Comparison of ENCODE assay signal across 15 cellular contexts in the genomic region with DNA sequence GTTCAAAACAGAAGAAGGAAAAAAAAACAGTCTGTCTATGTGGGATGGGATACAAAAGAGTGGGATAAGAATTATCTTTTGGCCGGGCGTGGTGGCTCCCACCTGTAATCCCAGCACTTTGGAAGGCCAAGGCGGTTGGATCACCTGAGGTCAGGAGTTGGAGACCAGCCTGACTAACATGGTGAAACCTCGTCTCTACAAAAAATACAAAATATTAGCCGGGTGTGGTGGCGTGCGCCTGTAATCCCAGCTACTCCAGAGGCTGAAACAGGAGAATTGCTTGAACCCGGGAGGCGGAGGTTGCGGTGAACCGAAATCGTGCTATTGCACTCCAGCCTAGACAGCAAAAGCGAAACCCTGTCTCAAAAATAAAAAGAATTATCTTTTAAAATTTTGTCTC. TPM values are rescaled to one million over a fixed set of nuclear protein-coding genes. Genes with fewer than 3 reads are reported as not detected.
DNase-seq lines count a peak whose midpoint lies in the region; TF ChIP-seq lines count a peak whose summit lies in the region.
"Not testable (repeated sequence)": the region's sequence is repeated elsewhere in the genome, so short reads cannot be mapped to it uniquely, and the experiment has no call there.
"Had no signal": no experiment of that assay in that cellular context is flagged by ENCODE, and none has a peak within 500 bp of the region (broad histone marks: within the 10 kb centered on the region; RNA-seq: fewer than 3 reads in every experiment).

No MANE protein-coding gene starts in this region.

- in situ Hi-C loops in mammary epithelial cell (cut with MboI; ENCODE audit: low sequenced_read_pairs in 2 of 2), result not testable (repeated sequence)

- not testable (repeated sequence) for H3K27ac Mint-ChIP-seq in CD8-positive, alpha-beta memory T cell

- not testable (repeated sequence) for H3K36me3 Mint-ChIP-seq in CD8-positive, alpha-beta memory T cell

- H3K4me2 ChIP-seq in OCI-LY7 (ENCODE audit: low read length) (peak overlapping the region; percentile 78), mammary epithelial cell (ENCODE audit: insufficient read depth, low read depth, low read length) (peak overlapping the region; percentile 94), osteoblast (ENCODE audit: insufficient read depth, low read length) (peak overlapping the region; percentile 99)

- TF ChIP-seq CTCF in OCI-LY7 (conservative IDR thresholded peaks at IDR 0.05; ENCODE audit: low read length); VCaP (conservative IDR thresholded peaks at IDR 0.05); mammary epithelial cell (conservative IDR thresholded peaks at IDR 0.05 in 1 of 2, IDR thresholded peaks at IDR 0.05 in 1 of 2; ENCODE audit: extremely low read depth in 1 of 2, insufficient read depth in 1 of 2, low read depth in 1 of 2, low read length in 2 of 2); osteoblast (IDR thresholded peaks at IDR 0.05; ENCODE audit: extremely low read depth, low read depth, low read length): not testable (repeated sequence)

- peaks cover 18% of the 10 kb centered on the region for H3K4me1 ChIP-seq in CD8-positive, alpha-beta memory T cell (ENCODE audit: insufficient read depth, low read length)
- H3K4me1 ChIP-seq in HUES6 (ENCODE audit: control insufficient read depth, insufficient read depth, low read length) (peaks cover 19% of the 10 kb centered on the region), OCI-LY7 (ENCODE audit: insufficient read depth, low read length, poor library complexity, severe bottlenecking) (peaks cover 21% of the 10 kb centered on the region), mammary epithelial cell (ENCODE audit: insufficient read depth, low read length) (peaks cover 10% of the 10 kb centered on the region), iPS-20b (ENCODE audit: insufficient read depth, low read length) (peaks cover 14% of the 10 kb centered on the region), osteoblast (ENCODE audit: insufficient read depth, low read length) (peaks cover 16% of the 10 kb centered on the region)

- DNase-seq in CD8-positive, alpha-beta memory T cell; OCI-LY7 (ENCODE audit: low spot score); mammary epithelial cell; osteoblast (ENCODE audit: insufficient read length, low spot score, missing footprints): not testable (repeated sequence)

- POLR2A ChIA-PET in CD8-positive, alpha-beta memory T cell (lab: Charles Lee), result not testable (repeated sequence)
- POLR2A ChIA-PET in OCI-LY7 (lab: Charles Lee), result interaction anchor here (0.5 to 1.1 kb wide), 3 partner anchors 32 to 294 kb away, joined by 3 to 5 read pairs (median 3); a partner anchor contains a TSS

- not testable (repeated sequence) for H3K36me3 ChIP-seq in CD8-positive, alpha-beta memory T cell (ENCODE audit: insufficient read depth, low read length); HUES6 (ENCODE audit: control insufficient read depth, insufficient read depth, low read length); mammary epithelial cell (ENCODE audit: insufficient read depth, low read length); iPS-20b (ENCODE audit: insufficient read depth, low read depth, low read length); osteoblast (ENCODE audit: insufficient read depth, low read length)
- H3K36me3 ChIP-seq in OCI-LY7 (ENCODE audit: insufficient read depth, low read length), result peaks cover 17% of the 10 kb centered on the region

- CTCF ChIA-PET in CD8-positive, alpha-beta memory T cell (lab: Charles Lee); OCI-LY7 (lab: Charles Lee; ENCODE audit: unreplicated experiment); mammary epithelial cell (lab: Charles Lee; ENCODE audit: low non-redundant PET): not testable (repeated sequence)

- H3K9me3 ChIP-seq in CD8-positive, alpha-beta memory T cell (ENCODE audit: low read length); HUES6 (ENCODE audit: control insufficient read depth, insufficient read depth, low read depth, low read length); OCI-LY7 (ENCODE audit: low read length); mammary epithelial cell (replicated peaks; ENCODE audit: insufficient read depth, low read length); iPS-20b (ENCODE audit: insufficient read depth, low read depth, low read length); osteoblast (ENCODE audit: low read depth, low read length): not testable (repeated sequence)

- H3K9me2 ChIP-seq in OCI-LY7 (ENCODE audit: insufficient read depth, low read length), result not testable (repeated sequence)

- H3K27ac ChIP-seq in CD8-positive, alpha-beta memory T cell (ENCODE audit: low read depth, low read length), result peak overlapping the region; percentile 98
- H3K27ac ChIP-seq in HUES6 (ENCODE audit: low read depth, low read length), result peak overlapping the region; percentile 86; the same call in 1 of the 2 replicates
- H3K27ac ChIP-seq in OCI-LY7 (ENCODE audit: low read depth, low read length, poor library complexity, severe bottlenecking), result peak overlapping the region; percentile 95
- H3K27ac ChIP-seq in VCaP, result peak overlapping the region; percentile 42; the same call in 1 of the 2 replicates
- peak overlapping the region; percentile 80 for H3K27ac ChIP-seq in mammary epithelial cell (ENCODE audit: insufficient read depth, low read depth, low read length)
- H3K27ac ChIP-seq in iPS-20b (ENCODE audit: low read length), result peak overlapping the region; percentile 99
- peak overlapping the region; percentile 60 for H3K27ac ChIP-seq in osteoblast (ENCODE audit: low read depth, low read length)

- H2AFZ ChIP-seq in OCI-LY7 (ENCODE audit: low read length), result peak overlapping the region; percentile 72; the same call in 1 of the 2 replicates
- peak overlapping the region; percentile 89 for H2AFZ ChIP-seq in mammary epithelial cell (ENCODE audit: low read depth, low read length)
- H2AFZ ChIP-seq in osteoblast (ENCODE audit: low read length), result not testable (repeated sequence)

- peaks cover 16% of the 10 kb centered on the region for H4K20me1 ChIP-seq in OCI-LY7 (ENCODE audit: insufficient read depth, low read length)
- not testable (repeated sequence) for H4K20me1 ChIP-seq in mammary epithelial cell (ENCODE audit: insufficient read depth, low read length); osteoblast (ENCODE audit: insufficient read depth, low read length)

- not testable (repeated sequence) for H3K9me3 Mint-ChIP-seq in CD8-positive, alpha-beta memory T cell

- H3K4me3 ChIP-seq in CD8-positive, alpha-beta memory T cell (ENCODE audit: low read length); mammary epithelial cell (replicated peaks in 1 of 3; ENCODE audit: insufficient read depth in 1 of 3, low read depth in 2 of 3, low read length in 3 of 3); osteoblast (ENCODE audit: insufficient read depth, low read length): not testable (repeated sequence)
- H3K4me3 ChIP-seq in HUES6 (ENCODE audit: low read depth, low read length) (peak overlapping the region; percentile 86), OCI-LY7 (ENCODE audit: low read depth, low read length, poor library complexity, severe bottlenecking) (peak overlapping the region; percentile 96), iPS-20b (ENCODE audit: low read length) (peak overlapping the region; percentile 98)

- WGBS in mammary epithelial cell (ENCODE audit: low coverage, missing lambda C conversion rate), result 92% methylated on average over 13 of the region's 13 CpGs

- peak overlapping the region in 2 of 7 donors; percentile 30 to 48 for H3K4me3 Mint-ChIP-seq in CD8-positive, alpha-beta memory T cell

- H3K27me3 ChIP-seq in CD8-positive, alpha-beta memory T cell (ENCODE audit: insufficient read depth, low read length, poor library complexity, severe bottlenecking); HUES6 (ENCODE audit: control insufficient read depth, insufficient read depth, low read length); mammary epithelial cell (ENCODE audit: insufficient read depth, low read length); iPS-20b (ENCODE audit: insufficient read depth, low read length); osteoblast (ENCODE audit: insufficient read depth, low read length): not testable (repeated sequence)

- peaks cover 37% of the 10 kb centered on the region for H3K79me2 ChIP-seq in OCI-LY7 (ENCODE audit: insufficient read depth, low read depth, low read length)
- peaks cover 37% of the 10 kb centered on the region for H3K79me2 ChIP-seq in mammary epithelial cell (ENCODE audit: insufficient read depth, low read length)
- peaks cover 31% of the 10 kb centered on the region for H3K79me2 ChIP-seq in osteoblast (ENCODE audit: insufficient read depth, low read length)

- not testable (repeated sequence) for BruUV-seq in OCI-LY7 (replicated peaks; lab: Mats Ljungman, UMichigan); mammary epithelial cell (replicated peaks; lab: Mats Ljungman, UMichigan)

- dilution Hi-C loops in mammary epithelial cell (cut with HindIII; ENCODE audit: low sequenced_read_pairs), result not testable (repeated sequence)

- H3K4me1 Mint-ChIP-seq in CD8-positive, alpha-beta memory T cell, result peaks cover 17 to 20% (median 17%) of the 10 kb centered on the region in 3 donors

- not testable (repeated sequence) for H3K27me3 Mint-ChIP-seq in CD8-positive, alpha-beta memory T cell

- H3K9ac ChIP-seq in HUES6 (ENCODE audit: low read length); mammary epithelial cell (ENCODE audit: insufficient read depth, low read length): not testable (repeated sequence)
- H3K9ac ChIP-seq in iPS-20b (ENCODE audit: low read depth, low read length), result peak overlapping the region; percentile 100; the same call in 1 of the 2 replicates

- intact Hi-C loops in OCI-LY7 (cut with micrococcal nuclease; ENCODE audit: unreplicated experiment), result loop anchor here (2.0 kb wide), 1 partner anchor 76 kb away; no protein-coding TSS in a partner anchor
- intact Hi-C loops in mammary epithelial cell (cut with micrococcal nuclease), result not testable (repeated sequence)

RNA-seq across cellular contexts. Expression of a gene that starts 1.3 kb away (rescaled TPM):
- 100 to 1,000 TPM; 154 TPM for total RNA-seq in CD8-positive, alpha-beta memory T cell
- 57.9 TPM for polyA plus RNA-seq in CD8-positive, alpha-beta memory T cell
- total RNA-seq in OCI-LY7 (2014; rRNA removed; shearing (Covaris generic)), result 52.8 and 73.5 TPM in 2 replicates
- total RNA-seq in OCI-LY7 (2022) (152 and 170 TPM in 2 replicates), mammary epithelial cell (10 to 100 TPM; 10.3 to 37.0 TPM), osteoblast (11.5 and 13.8 TPM in 2 replicates)
- polyA plus RNA-seq in mammary epithelial cell, result 9.7 TPM
- polyA minus RNA-seq in mammary epithelial cell, result 18.1 TPM

RNA-seq across cellular contexts. Expression of a gene that starts 20.4 kb away (rescaled TPM):
- not detected for total RNA-seq in CD8-positive, alpha-beta memory T cell
- polyA plus RNA-seq in CD8-positive, alpha-beta memory T cell, result 0.20 TPM
- not detected in 2 replicates for total RNA-seq in OCI-LY7 (2014; rRNA removed; shearing (Covaris generic))
- total RNA-seq in OCI-LY7 (2022) (not detected in 2 replicates), mammary epithelial cell (not detected), osteoblast (not detected in 2 replicates)
- polyA plus RNA-seq in mammary epithelial cell, result 0.28 TPM
- not detected for polyA minus RNA-seq in mammary epithelial cell
- total RNA-seq: activated CD8-positive, alpha-beta memory T cell treated with anti-CD3 and anti-CD28 coated beads for 36 hours; activated naive CD8-positive, alpha-beta T cell treated with anti-CD3 and anti-CD28 coated beads, Interleukin-2, amount 10 ng/mL, durations not matched to agents 7 days and 5 days; aorta; bronchial epithelial cell; CD4-positive, alpha-beta memory T cell; HT-29; myocyte had no signal
- polyA plus RNA-seq: aorta had no signal

RNA-seq across cellular contexts. Expression of a gene that starts 31.6 kb away (rescaled TPM):
- 100 to 1,000 TPM; 139 to 140 TPM for total RNA-seq in CD8-positive, alpha-beta memory T cell
- 63.4 TPM for polyA plus RNA-seq in CD8-positive, alpha-beta memory T cell
- total RNA-seq in OCI-LY7 (2014; rRNA removed; shearing (Covaris generic)), result 83.3 and 113 TPM in 2 replicates
- total RNA-seq in OCI-LY7 (2022) (122 and 124 TPM in 2 replicates), mammary epithelial cell (100 to 1,000 TPM; 113 to 119 TPM), osteoblast (118 and 122 TPM in 2 replicates)
- polyA plus RNA-seq in mammary epithelial cell, result 131 TPM
- polyA minus RNA-seq in mammary epithelial cell, result 141 TPM

RNA-seq across cellular contexts. Expression of a gene that starts 35.4 kb away (rescaled TPM):
- under 1 TPM; 0.60 to 0.61 TPM for total RNA-seq in CD8-positive, alpha-beta memory T cell
- 4.0 TPM for polyA plus RNA-seq in CD8-positive, alpha-beta memory T cell
- total RNA-seq in OCI-LY7 (2014; rRNA removed; shearing (Covaris generic)), result 0.44 TPM in 1 of 2 replicates, not detected in the other
- 0.61 and 1.5 TPM in 2 replicates for total RNA-seq in OCI-LY7 (2022)
- total RNA-seq in mammary epithelial cell, result 1 to 10 TPM; 1.3 to 2.3 TPM
- 0.76 TPM for polyA plus RNA-seq in mammary epithelial cell
- polyA minus RNA-seq in mammary epithelial cell, result not detected
- total RNA-seq in osteoblast, result 32.2 and 45.4 TPM in 2 replicates

RNA-seq across cellular contexts. Expression of a gene that starts 45.2 kb away (rescaled TPM):
- total RNA-seq in CD8-positive, alpha-beta memory T cell, result 1 to 10 TPM in 1 of 2 experiments, under 1 TPM in 1; 0.81 to 1.7 TPM
- polyA plus RNA-seq in CD8-positive, alpha-beta memory T cell, result 0.60 TPM
- total RNA-seq in OCI-LY7 (2014; rRNA removed; shearing (Covaris generic)), result not detected in 2 replicates
- total RNA-seq in OCI-LY7 (2022), result 0.63 and 0.68 TPM in 2 replicates
- total RNA-seq in mammary epithelial cell, result 10 to 100 TPM in 1 of 2 donors, 1 to 10 TPM in 1; 8.1 to 13.2 TPM
- 10.2 TPM for polyA plus RNA-seq in mammary epithelial cell
- 6.2 TPM for polyA minus RNA-seq in mammary epithelial cell
- 15.6 and 16.3 TPM in 2 replicates for total RNA-seq in osteoblast
- total RNA-seq: HT-29 had no signal
- polyA plus RNA-seq: immature natural killer cell had no signal

Comparison
In these comparisons a context has a peak if more than half of its experiments do, and no peak if none do; other contexts are left out.
1. H3K27ac ChIP-seq: peak in every context shown above with its lines; median percentile 99 in iPS-20b; 98 in CD8-positive, alpha-beta memory T cell; 95 in OCI-LY7; 86 in HUES6; 80 in mammary epithelial cell; 60 in osteoblast; 42 in VCaP.